In genomic region chr5:94422819-94423218, GRCh38 we compare ENCODE assay signal across 12 cellular contexts.
DNase-seq lines count a peak whose midpoint lies in the region; ATAC-seq, FAIRE-seq and TF ChIP-seq lines count a peak whose summit lies in the region.
"Had no signal": no experiment of that assay in that cellular context is flagged by ENCODE, and none has a peak within 500 bp of the region (broad histone marks: within the 10 kb centered on the region; RNA-seq: fewer than 3 reads in every experiment).

No MANE protein-coding gene starts in this region.

- DNase-seq in Calu3 = peak; percentile 20
- peak; percentile 2 for DNase-seq in HT-29 (ENCODE audit: low spot score)
- peak; percentile 81 for DNase-seq in astrocyte (ENCODE audit: low read depth)
- DNase-seq in keratinocyte (ENCODE audit: low read depth, low spot score) = peak; percentile 17
- no peak for DNase-seq in activated CD8-positive, alpha-beta T cell treated with anti-CD3 and anti-CD28 coated beads for 36 hours
- no peak for DNase-seq in nucleus accumbens (lab: John Stamatoyannopoulos, UW)
- no peak for DNase-seq in tibial nerve (ENCODE audit: low spot score in 2 of 2)
- DNase-seq in CD4-positive, alpha-beta memory T cell = no peak
- DNase-seq: caudate nucleus, NCI-H187 treated with DMSO at 0.1 percent for 48 hours had no signal

- H3K4me1 Mint-ChIP-seq in Calu3 (ENCODE audit: low read depth, unreplicated experiment) = peaks cover 12% of the 10 kb centered on the region
- peaks cover 8% of the 10 kb centered on the region for H3K4me1 Mint-ChIP-seq in astrocyte (ENCODE audit: low read depth, unreplicated experiment)
- H3K4me1 Mint-ChIP-seq in activated CD8-positive, alpha-beta T cell treated with anti-CD3 and anti-CD28 coated beads for 36 hours (ENCODE audit: low read depth) = no peaks in the 10 kb centered on the region
- no peaks in the 10 kb centered on the region for H3K4me1 Mint-ChIP-seq in CD4-positive, alpha-beta memory T cell

- H3K27ac ChIP-seq in astrocyte (ENCODE audit: low read depth, low read length) (no peak overlapping the region), keratinocyte (ENCODE audit: control insufficient read depth, insufficient read depth, low read length) (no peak overlapping the region), tibial nerve (no peak overlapping the region)
- H3K27ac ChIP-seq in CD4-positive, alpha-beta memory T cell (ENCODE audit: low read depth, low read length) = no peak overlapping the region
- H3K27ac ChIP-seq: SK-N-MC had no signal

- H3K27me3 Mint-ChIP-seq in Calu3 (ENCODE audit: unreplicated experiment) = no peaks in the 10 kb centered on the region
- no peaks in the 10 kb centered on the region for H3K27me3 Mint-ChIP-seq in astrocyte (ENCODE audit: low read depth, unreplicated experiment)
- H3K27me3 Mint-ChIP-seq in activated CD8-positive, alpha-beta T cell treated with anti-CD3 and anti-CD28 coated beads for 36 hours = no peaks in the 10 kb centered on the region
- H3K27me3 Mint-ChIP-seq in CD4-positive, alpha-beta memory T cell = no peaks in the 10 kb centered on the region
- H3K27me3 Mint-ChIP-seq: stimulated activated naive CD8-positive, alpha-beta T cell treated with anti-CD3 and anti-CD28 coated beads, Interleukin-15, Interleukin-2, amounts not matched to agents 100 ng/mL and 50 ng/mL, for 24 hours had no signal

- no peak for TF ChIP-seq POLR2A in tibial nerve (IDR thresholded peaks at IDR 0.05)

- no peak for TF ChIP-seq EP300 in tibial nerve (IDR thresholded peaks at IDR 0.05)

- no TSS peak for BruUV-seq in Calu3 (replicated peaks; lab: Mats Ljungman, UMichigan)

- peak overlapping the region; percentile 53 for H2AFZ ChIP-seq in astrocyte (ENCODE audit: low read depth, low read length)
- peak overlapping the region; percentile 71 for H2AFZ ChIP-seq in keratinocyte (ENCODE audit: control insufficient read depth, low read length)

- TF ChIP-seq CTCF in Calu3 (IDR thresholded peaks at IDR 0.05; ENCODE audit: unreplicated experiment) (no peak), astrocyte (IDR thresholded peaks at IDR 0.05; ENCODE audit: insufficient read depth, low read depth, low read length) (no peak), keratinocyte (optimal IDR thresholded peaks at IDR 0.05 in 1 of 3, IDR thresholded peaks at IDR 0.05 in 1 of 3, conservative IDR thresholded peaks at IDR 0.05 in 1 of 3; ENCODE audit: extremely low read depth in 1 of 3, insufficient read depth in 2 of 3, low read length in 3 of 3) (no peak), tibial nerve (IDR thresholded peaks at IDR 0.05) (no peak)
- TF ChIP-seq CTCF in activated CD8-positive, alpha-beta T cell treated with anti-CD3 and anti-CD28 coated beads for 36 hours (IDR thresholded peaks at IDR 0.05) = no peak

- H3K36me3 Mint-ChIP-seq in Calu3 (ENCODE audit: insufficient read depth, unreplicated experiment) (no peaks in the 10 kb centered on the region), astrocyte (ENCODE audit: low read depth, unreplicated experiment) (no peaks in the 10 kb centered on the region)
- H3K36me3 Mint-ChIP-seq in activated CD8-positive, alpha-beta T cell treated with anti-CD3 and anti-CD28 coated beads for 36 hours (ENCODE audit: low read depth) = no peaks in the 10 kb centered on the region
- H3K36me3 Mint-ChIP-seq in CD4-positive, alpha-beta memory T cell = peaks cover 0 to 1% of the 10 kb centered on the region in 2 donors

- H3K4me3 ChIP-seq in astrocyte (ENCODE audit: insufficient read depth, low read depth, low read length) = no peak overlapping the region
- no peak overlapping the region for H3K4me3 ChIP-seq in keratinocyte (ENCODE audit: control insufficient read depth in 2 of 3, extremely low read depth in 1 of 3, insufficient read depth in 2 of 3, low read depth in 1 of 3, low read length in 3 of 3)
- no peak overlapping the region for H3K4me3 ChIP-seq in tibial nerve
- H3K4me3 ChIP-seq in CD4-positive, alpha-beta memory T cell (ENCODE audit: low read length in 2 of 2) = no peak overlapping the region
- H3K4me3 ChIP-seq: SK-N-MC had no signal

- no peak for ATAC-seq in activated CD8-positive, alpha-beta T cell treated with anti-CD3 and anti-CD28 coated beads for 36 hours

- FAIRE-seq in astrocyte (lab: Jason Lieb, UNC) = no peak
- FAIRE-seq in keratinocyte (lab: Jason Lieb, UNC) = peak; percentile 95

- no peak overlapping the region for H3K4me3 Mint-ChIP-seq in Calu3 (ENCODE audit: low read depth, unreplicated experiment)
- no peak overlapping the region for H3K4me3 Mint-ChIP-seq in astrocyte (ENCODE audit: unreplicated experiment)
- H3K4me3 Mint-ChIP-seq in activated CD8-positive, alpha-beta T cell treated with anti-CD3 and anti-CD28 coated beads for 36 hours = no peak overlapping the region
- H3K4me3 Mint-ChIP-seq in CD4-positive, alpha-beta memory T cell = no peak overlapping the region
- H3K4me3 Mint-ChIP-seq: stimulated activated naive CD8-positive, alpha-beta T cell treated with anti-CD3 and anti-CD28 coated beads, Interleukin-15, Interleukin-2, amounts not matched to agents 100 ng/mL and 50 ng/mL, for 24 hours had no signal

- dilution Hi-C loops in keratinocyte (cut with MboI; ENCODE audit: extremely low pct_ligation_motif_present, low sequenced_read_pairs) = no loop called here

- H4K20me1 ChIP-seq in astrocyte (ENCODE audit: insufficient read depth, low read length) (no peaks in the 10 kb centered on the region), keratinocyte (ENCODE audit: control insufficient read depth, extremely low read depth, insufficient read depth, low read length) (no peaks in the 10 kb centered on the region)

- H3K4me2 ChIP-seq in astrocyte (ENCODE audit: low read length) = peak overlapping the region; percentile 37
- H3K4me2 ChIP-seq in keratinocyte (ENCODE audit: control insufficient read depth, extremely low read depth, insufficient read depth, low read depth, low read length) = peak overlapping the region; percentile 2

- POLR2A ChIA-PET in activated CD8-positive, alpha-beta T cell treated with anti-CD3 and anti-CD28 coated beads for 36 hours (lab: Charles Lee) = no interaction called here
- POLR2A ChIA-PET in CD4-positive, alpha-beta memory T cell (lab: Charles Lee; ENCODE audit: partially characterized antibody) = no interaction called here

- H3K4me1 ChIP-seq in astrocyte (ENCODE audit: insufficient read depth, low read length) (peaks cover 7% of the 10 kb centered on the region), keratinocyte (ENCODE audit: control insufficient read depth, extremely low read depth, insufficient read depth, low read length) (peaks cover 9% of the 10 kb centered on the region), tibial nerve (no peaks in the 10 kb centered on the region)
- no peaks in the 10 kb centered on the region for H3K4me1 ChIP-seq in CD4-positive, alpha-beta memory T cell (ENCODE audit: insufficient read depth, low read length)

- H3K79me2 ChIP-seq in astrocyte (ENCODE audit: insufficient read depth, low read length) (no peaks in the 10 kb centered on the region), keratinocyte (ENCODE audit: control insufficient read depth, insufficient read depth, low read length) (no peaks in the 10 kb centered on the region)

- no peaks in the 10 kb centered on the region for H3K9me3 Mint-ChIP-seq in Calu3 (ENCODE audit: low read depth, unreplicated experiment)
- no peaks in the 10 kb centered on the region for H3K9me3 Mint-ChIP-seq in astrocyte (ENCODE audit: unreplicated experiment)
- H3K9me3 Mint-ChIP-seq in activated CD8-positive, alpha-beta T cell treated with anti-CD3 and anti-CD28 coated beads for 36 hours = no peaks in the 10 kb centered on the region
- H3K9me3 Mint-ChIP-seq in CD4-positive, alpha-beta memory T cell = peaks cover 0 to 4% (median 2%) of the 10 kb centered on the region in 8 donors

- peak overlapping the region; percentile 13 for H3K27ac Mint-ChIP-seq in Calu3 (ENCODE audit: unreplicated experiment)
- H3K27ac Mint-ChIP-seq in astrocyte (ENCODE audit: unreplicated experiment) = no peak overlapping the region
- H3K27ac Mint-ChIP-seq in activated CD8-positive, alpha-beta T cell treated with anti-CD3 and anti-CD28 coated beads for 36 hours = no peak overlapping the region
- no peak overlapping the region for H3K27ac Mint-ChIP-seq in CD4-positive, alpha-beta memory T cell
- H3K27ac Mint-ChIP-seq: stimulated activated naive CD8-positive, alpha-beta T cell treated with anti-CD3 and anti-CD28 coated beads, Interleukin-15, Interleukin-2, amounts not matched to agents 100 ng/mL and 50 ng/mL, for 24 hours had no signal

- H3K9me1 ChIP-seq in keratinocyte (ENCODE audit: control insufficient read depth, extremely low read depth, insufficient read depth, low read length) = no peaks in the 10 kb centered on the region

- WGBS in tibial nerve, 2 donors = 73 to 84% methylated on average over 3 of the region's 3 CpGs

- H3K36me3 ChIP-seq in astrocyte (ENCODE audit: insufficient read depth, low read length) = no peaks in the 10 kb centered on the region
- no peaks in the 10 kb centered on the region for H3K36me3 ChIP-seq in keratinocyte (ENCODE audit: control insufficient read depth in 2 of 2, extremely low read depth in 1 of 2, insufficient read depth in 2 of 2, low read length in 2 of 2)
- no peaks in the 10 kb centered on the region for H3K36me3 ChIP-seq in tibial nerve
- H3K36me3 ChIP-seq in CD4-positive, alpha-beta memory T cell (ENCODE audit: insufficient read depth, low read length) = no peaks in the 10 kb centered on the region

- H3K9ac ChIP-seq in astrocyte (ENCODE audit: low read length) = no peak overlapping the region
- H3K9ac ChIP-seq in keratinocyte (ENCODE audit: control insufficient read depth, extremely low read depth, insufficient read depth, low read length) = no peak overlapping the region

- no peaks in the 10 kb centered on the region for H3K9me3 ChIP-seq in astrocyte (ENCODE audit: insufficient read depth, low read depth, low read length)
- H3K9me3 ChIP-seq in keratinocyte (ENCODE audit: control insufficient read depth, low read depth, low read length) = no peaks in the 10 kb centered on the region
- H3K9me3 ChIP-seq in tibial nerve = peaks cover 0 to under 1% (median 0%) of the 10 kb centered on the region in 4 donors
- H3K9me3 ChIP-seq in CD4-positive, alpha-beta memory T cell (ENCODE audit: control insufficient read depth in 1 of 2, low read length in 2 of 2) = no peaks in the 10 kb centered on the region

- H3K27me3 ChIP-seq in astrocyte (ENCODE audit: insufficient read depth, low read length) (no peaks in the 10 kb centered on the region), keratinocyte (ENCODE audit: control insufficient read depth, extremely low read depth, insufficient read depth, low read length) (no peaks in the 10 kb centered on the region), tibial nerve (no peaks in the 10 kb centered on the region)
- no peaks in the 10 kb centered on the region for H3K27me3 ChIP-seq in CD4-positive, alpha-beta memory T cell (ENCODE audit: insufficient read depth, low read length)

- CTCF ChIA-PET in Calu3 (lab: Charles Lee) = no interaction called here
- CTCF ChIA-PET in activated CD8-positive, alpha-beta T cell treated with anti-CD3 and anti-CD28 coated beads for 36 hours (lab: Charles Lee) = no interaction called here
- CTCF ChIA-PET in CD4-positive, alpha-beta memory T cell (lab: Charles Lee; ENCODE audit: partially characterized antibody) = no interaction called here

- intact Hi-C loops in Calu3 (cut with micrococcal nuclease; ENCODE audit: unreplicated experiment) = no loop called here
- intact Hi-C loops in activated CD8-positive, alpha-beta T cell treated with anti-CD3 and anti-CD28 coated beads for 36 hours (cut with micrococcal nuclease) = no loop called here
- intact Hi-C loops in CD4-positive, alpha-beta memory T cell (cut with micrococcal nuclease) = no loop called here

Comparison
In these comparisons a context has a peak if more than half of its experiments do, and no peak if none do; other contexts are left out.
1. DNase-seq: peak in Calu3 (single experiment), HT-29 (single experiment), astrocyte (single experiment) and keratinocyte (single experiment); none in activated CD8-positive, alpha-beta T cell treated with anti-CD3 and anti-CD28 coated beads for 36 hours (single experiment), nucleus accumbens (0 of 56), tibial nerve (0 of 2) and CD4-positive, alpha-beta memory T cell (0 of 5).